Comparison of ENCODE assay signal across 20 cellular contexts in the genomic region with DNA sequence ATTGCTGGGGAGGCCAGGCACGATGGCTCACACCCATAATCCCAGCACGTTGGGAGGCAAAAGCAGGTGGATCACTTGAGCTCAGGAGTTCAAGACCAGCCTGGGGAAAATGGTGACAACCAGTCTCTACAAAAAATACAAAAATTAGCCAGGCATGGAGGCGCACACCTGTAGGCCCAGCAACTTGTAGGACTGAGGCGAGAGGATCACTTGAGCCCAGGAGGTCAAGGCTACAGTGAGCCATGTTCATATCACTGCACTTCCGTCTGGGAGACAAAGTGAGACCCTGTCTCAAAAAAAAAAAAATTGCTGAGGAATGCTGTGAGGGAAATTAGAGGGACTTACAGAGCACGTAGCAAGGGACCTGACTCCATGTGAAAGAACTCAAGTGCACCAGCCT. TPM values are rescaled to one million over a fixed set of nuclear protein-coding genes. Genes with fewer than 3 reads are reported as not detected.
DNase-seq lines count a peak whose midpoint lies in the region; ATAC-seq, FAIRE-seq and TF ChIP-seq lines count a peak whose summit lies in the region.
"Had no signal": no experiment of that assay in that cellular context is flagged by ENCODE, and none has a peak within 500 bp of the region (broad histone marks: within the 10 kb centered on the region; RNA-seq: fewer than 3 reads in every experiment).

No MANE protein-coding gene starts in this region.

- H4K20me1 ChIP-seq in HepG2 (ENCODE audit: insufficient read depth, low read length) (no peaks in the 10 kb centered on the region), OCI-LY1 (ENCODE audit: insufficient read depth, low read length) (no peaks in the 10 kb centered on the region), OCI-LY7 (ENCODE audit: insufficient read depth, low read length) (no peaks in the 10 kb centered on the region)

- H2AFZ ChIP-seq in HepG2 (ENCODE audit: low read length) (no peak overlapping the region), OCI-LY1 (ENCODE audit: low read length) (no peak overlapping the region), OCI-LY7 (ENCODE audit: low read length) (no peak overlapping the region)

- in situ Hi-C loops in HepG2 (cut with HindIII; ENCODE audit: extremely low pct_ligation_motif_present, low pct_unique_long_range_greater_than_20kb): loop anchor here (5.0 to 10.0 kb wide), 2 partner anchors 48 to 161 kb away; partner anchors contain the start of gene BCL2L1

- peaks cover 6% of the 10 kb centered on the region for H3K4me1 Mint-ChIP-seq in endothelial cell (ENCODE audit: unreplicated experiment)
- peaks cover 19% of the 10 kb centered on the region for H3K4me1 Mint-ChIP-seq in activated T-helper 2 cell treated with anti-CD3 and anti-CD28 coated beads, Interferon-gamma antibody, Interleukin-2, Interleukin-4, amounts not matched to agents 10 μg/mL and 5 μg/mL and 100 μg/mL, durations not matched to agents 14 hours and 24 hours and 36 hours (ENCODE audit: low read depth)

- BruUV-seq in HepG2 (replicated peaks; lab: Mats Ljungman, UMichigan) (TSS peak; percentile 1), OCI-LY7 (replicated peaks; lab: Mats Ljungman, UMichigan) (no TSS peak)

- peak overlapping the region; percentile 59 for H3K4me3 Mint-ChIP-seq in endothelial cell (ENCODE audit: unreplicated experiment)
- no peak overlapping the region for H3K4me3 Mint-ChIP-seq in activated T-helper 2 cell treated with anti-CD3 and anti-CD28 coated beads, Interferon-gamma antibody, Interleukin-2, Interleukin-4, amounts not matched to agents 10 μg/mL and 5 μg/mL and 100 μg/mL, durations not matched to agents 14 hours and 24 hours and 36 hours (ENCODE audit: low read depth)
- H3K4me3 Mint-ChIP-seq: CD4-positive, CD25-positive, alpha-beta regulatory T cell had no signal

- peak overlapping the region; percentile 61 for H3K27ac Mint-ChIP-seq in endothelial cell (ENCODE audit: unreplicated experiment)
- no peak overlapping the region for H3K27ac Mint-ChIP-seq in activated T-helper 2 cell treated with anti-CD3 and anti-CD28 coated beads, Interferon-gamma antibody, Interleukin-2, Interleukin-4, amounts not matched to agents 10 μg/mL and 5 μg/mL and 100 μg/mL, durations not matched to agents 14 hours and 24 hours and 36 hours
- H3K27ac Mint-ChIP-seq: CD4-positive, CD25-positive, alpha-beta regulatory T cell had no signal

- H3K36me3 Mint-ChIP-seq in endothelial cell (ENCODE audit: low read depth, unreplicated experiment): peaks cover 14% of the 10 kb centered on the region
- peaks cover 70% of the 10 kb centered on the region for H3K36me3 Mint-ChIP-seq in activated T-helper 2 cell treated with anti-CD3 and anti-CD28 coated beads, Interferon-gamma antibody, Interleukin-2, Interleukin-4, amounts not matched to agents 10 μg/mL and 5 μg/mL and 100 μg/mL, durations not matched to agents 14 hours and 24 hours and 36 hours (ENCODE audit: low read depth)

- H3K27ac ChIP-seq in HepG2 (ENCODE audit: extremely low read length, insufficient read depth, low read length) (no peak overlapping the region), right lobe of liver (no peak overlapping the region), OCI-LY1 (ENCODE audit: low read depth, low read length, poor library complexity, severe bottlenecking) (peak overlapping the region; percentile 19), OCI-LY7 (ENCODE audit: low read depth, low read length, poor library complexity, severe bottlenecking) (no peak overlapping the region)
- H3K27ac ChIP-seq: SJCRH30 had no signal

- TF ChIP-seq EP300 in HepG2 (IDR thresholded peaks at IDR 0.05; ENCODE audit: low read depth in 2 of 2, low read length in 2 of 2) (no peak), HepG2 (CRISPR knock-in tag; IDR thresholded peaks at IDR 0.05; ENCODE audit: borderline replicate concordance) (no peak)

- CTCF ChIA-PET in HepG2 (lab: Yijun Ruan, JAX; ENCODE audit: low intra/inter-chr PET ratio, low total read pairs): interaction anchor here (12.9 kb wide), 1 partner anchor 49 kb away, joined by 454 read pairs; no protein-coding TSS in a partner anchor
- CTCF ChIA-PET in OCI-LY7 (lab: Charles Lee; ENCODE audit: unreplicated experiment): interaction anchor here (2.0 to 3.8 kb wide), 2 partner anchors 11 to 48 kb away, joined by 4 to 22 read pairs; no protein-coding TSS in a partner anchor

- no peaks in the 10 kb centered on the region for H3K9me2 ChIP-seq in OCI-LY1 (ENCODE audit: low read depth, low read length)
- no peaks in the 10 kb centered on the region for H3K9me2 ChIP-seq in OCI-LY7 (ENCODE audit: insufficient read depth, low read length)

- DNase-seq in HepG2 (ENCODE audit: low spot score) (no peak), right lobe of liver (no peak), endothelial cell (ENCODE audit: low spot score) (no peak), OCI-LY7 (ENCODE audit: low spot score) (no peak), KG1 (lab: John Stamatoyannopoulos, UW) (no peak), NCI-H1436 treated with DMSO at 0.1 percent for 48 hours (lab: John Stamatoyannopoulos, UW) (no peak)
- DNase-seq in activated T-helper 2 cell treated with anti-CD3 and anti-CD28 coated beads, Interferon-gamma antibody, Interleukin-2, Interleukin-4, amounts not matched to agents 10 μg/mL and 5 μg/mL and 100 μg/mL, durations not matched to agents 14 hours and 24 hours and 36 hours (ENCODE audit: low spot score): no peak
- DNase-seq: AML-193; CD4-positive, CD25-positive, alpha-beta regulatory T cell; DMS79; Karpas-422; NCI-H1105 treated with DMSO at 0.1 percent for 48 hours; NCI-H2029; NCI-H2171 treated with DMSO at 0.1 percent for 48 hours; NCI-H82; SJCRH30 had no signal

- POLR2A ChIA-PET in HepG2 (lab: Yijun Ruan, JAX) (interaction anchor here (1.5 to 6.5 kb wide), 3 partner anchors 9 to 46 kb away, joined by 7 to 203 read pairs (median 64); no protein-coding TSS in a partner anchor), OCI-LY7 (lab: Charles Lee) (interaction anchor here (3.6 kb wide), 1 partner anchor 48 kb away, joined by 17 read pairs; no protein-coding TSS in a partner anchor)

- H3K9me3 ChIP-seq in HepG2 (ENCODE audit: low read length) (no peaks in the 10 kb centered on the region), right lobe of liver (no peaks in the 10 kb centered on the region), OCI-LY1 (ENCODE audit: low read length) (no peaks in the 10 kb centered on the region), OCI-LY7 (ENCODE audit: low read length) (no peaks in the 10 kb centered on the region)
- H3K9me3 ChIP-seq: SJCRH30 had no signal

- no peak overlapping the region for H3K4me3 ChIP-seq in HepG2 (replicated peaks in 1 of 3; ENCODE audit: insufficient read depth in 1 of 3, low read depth in 2 of 3, low read length in 3 of 3)
- no peak overlapping the region for H3K4me3 ChIP-seq in right lobe of liver
- H3K4me3 ChIP-seq in OCI-LY1 (ENCODE audit: low read depth, low read length, poor library complexity, severe bottlenecking): no peak overlapping the region
- no peak overlapping the region for H3K4me3 ChIP-seq in OCI-LY7 (ENCODE audit: low read depth, low read length, poor library complexity, severe bottlenecking)
- H3K4me3 ChIP-seq: SJCRH30 had no signal

- H3K9me3 Mint-ChIP-seq in endothelial cell (ENCODE audit: unreplicated experiment): no peaks in the 10 kb centered on the region
- no peaks in the 10 kb centered on the region for H3K9me3 Mint-ChIP-seq in activated T-helper 2 cell treated with anti-CD3 and anti-CD28 coated beads, Interferon-gamma antibody, Interleukin-2, Interleukin-4, amounts not matched to agents 10 μg/mL and 5 μg/mL and 100 μg/mL, durations not matched to agents 14 hours and 24 hours and 36 hours
- H3K9me3 Mint-ChIP-seq: CD4-positive, CD25-positive, alpha-beta regulatory T cell had no signal

- TF ChIP-seq CTCF in HepG2 (CRISPR knock-in tag; IDR thresholded peaks at IDR 0.05): no peak
- no peak for TF ChIP-seq CTCF in right lobe of liver (IDR thresholded peaks at IDR 0.05)
- no peak for TF ChIP-seq CTCF in OCI-LY1 (IDR thresholded peaks at IDR 0.05; ENCODE audit: low read length)
- TF ChIP-seq CTCF in endothelial cell (IDR thresholded peaks at IDR 0.05; ENCODE audit: unreplicated experiment): no peak
- TF ChIP-seq CTCF in OCI-LY7 (conservative IDR thresholded peaks at IDR 0.05; ENCODE audit: low read length): no peak

- H3K9ac ChIP-seq in HepG2 (ENCODE audit: insufficient read depth, low read depth, low read length): no peak overlapping the region
- H3K9ac ChIP-seq in OCI-LY1 (ENCODE audit: low read length): no peak overlapping the region

- TF ChIP-seq RAD21 in HepG2 (CRISPR knock-in tag; IDR thresholded peaks at IDR 0.05): no peak

- H3K79me2 ChIP-seq in HepG2 (ENCODE audit: insufficient read depth, low read length): no peaks in the 10 kb centered on the region
- H3K79me2 ChIP-seq in OCI-LY1 (ENCODE audit: insufficient read depth, low read length): no peaks in the 10 kb centered on the region
- no peaks in the 10 kb centered on the region for H3K79me2 ChIP-seq in OCI-LY7 (ENCODE audit: insufficient read depth, low read depth, low read length)

- ATAC-seq in HepG2 (no peak), right lobe of liver (no peak)

- peaks cover 9% of the 10 kb centered on the region; the same call in 1 of the 2 replicates for H3F3A ChIP-seq in OCI-LY1 (ENCODE audit: insufficient read depth, low read length)

- no peak overlapping the region for H3K4me2 ChIP-seq in HepG2 (ENCODE audit: low read depth, low read length)
- no peak overlapping the region for H3K4me2 ChIP-seq in OCI-LY1 (ENCODE audit: low read length)
- H3K4me2 ChIP-seq in OCI-LY7 (ENCODE audit: low read length): no peak overlapping the region

- WGBS in HepG2 (ENCODE audit: low lambda C conversion rate): 97% methylated on average over 6 of the region's 6 CpGs
- 79% methylated on average over 6 of the region's 6 CpGs for WGBS in right lobe of liver (ENCODE audit: insufficient coverage, low coverage, low lambda C conversion rate, missing lambda C conversion rate)

- intact Hi-C loops in HepG2 (cut with micrococcal nuclease; ENCODE audit: unreplicated experiment) (no loop called here), right lobe of liver (cut with DNase I) (no loop called here), OCI-LY7 (cut with micrococcal nuclease; ENCODE audit: unreplicated experiment) (no loop called here)
- intact Hi-C loops in activated T-helper 2 cell treated with anti-CD3 and anti-CD28 coated beads, Interferon-gamma antibody, Interleukin-2, Interleukin-4, amounts not matched to agents 10 μg/mL and 5 μg/mL and 100 μg/mL, durations not matched to agents 14 hours and 24 hours and 36 hours (cut with micrococcal nuclease): no loop called here

- peak in 1 of 2 experiments; percentile 8; a peak in 1 of 4 replicates for TF ChIP-seq POLR2A in HepG2 (IDR thresholded peaks at IDR 0.05; ENCODE audit: insufficient read depth in 1 of 2, low read depth in 2 of 2, low read length in 2 of 2)
- TF ChIP-seq POLR2A in right lobe of liver (IDR thresholded peaks at IDR 0.05): no peak

- peaks cover 9% of the 10 kb centered on the region for H3K27me3 Mint-ChIP-seq in endothelial cell (ENCODE audit: unreplicated experiment)
- H3K27me3 Mint-ChIP-seq in activated T-helper 2 cell treated with anti-CD3 and anti-CD28 coated beads, Interferon-gamma antibody, Interleukin-2, Interleukin-4, amounts not matched to agents 10 μg/mL and 5 μg/mL and 100 μg/mL, durations not matched to agents 14 hours and 24 hours and 36 hours (ENCODE audit: low read depth): no peaks in the 10 kb centered on the region
- H3K27me3 Mint-ChIP-seq: CD4-positive, CD25-positive, alpha-beta regulatory T cell had no signal

- H3K36me3 ChIP-seq in HepG2 (replicated peaks in 1 of 2; ENCODE audit: control insufficient read depth in 1 of 2, insufficient read depth in 2 of 2, low read length in 2 of 2) (peaks cover 58 to 81% of the 10 kb centered on the region in 2 experiments), right lobe of liver (peaks cover 0 to 42% (median 16%) of the 10 kb centered on the region in 4 donors), OCI-LY1 (ENCODE audit: insufficient read depth, low read length) (peaks cover 72% of the 10 kb centered on the region), OCI-LY7 (ENCODE audit: insufficient read depth, low read length) (peaks cover 74% of the 10 kb centered on the region)

- H3K27me3 ChIP-seq in HepG2 (ENCODE audit: control insufficient read depth in 1 of 2, insufficient read depth in 2 of 2, low read length in 2 of 2): no peaks in the 10 kb centered on the region
- H3K27me3 ChIP-seq in right lobe of liver: no peaks in the 10 kb centered on the region
- H3K27me3 ChIP-seq in OCI-LY1 (ENCODE audit: insufficient read depth, low read length): no peaks in the 10 kb centered on the region
- H3K27me3 ChIP-seq: SJCRH30 had no signal

- FAIRE-seq in HepG2 (lab: Jason Lieb, UNC): no peak
- FAIRE-seq: G401.6, GM12892, GM19239 had no signal

- peaks cover 42% of the 10 kb centered on the region for H3K4me1 ChIP-seq in HepG2 (ENCODE audit: insufficient read depth, low read length)
- H3K4me1 ChIP-seq in right lobe of liver: peaks cover 0 to 18% (median 5%) of the 10 kb centered on the region in 4 donors
- H3K4me1 ChIP-seq in OCI-LY1 (ENCODE audit: insufficient read depth, low read length, severe bottlenecking): peaks cover 38% of the 10 kb centered on the region
- H3K4me1 ChIP-seq in OCI-LY7 (ENCODE audit: insufficient read depth, low read length, poor library complexity, severe bottlenecking): peaks cover 32% of the 10 kb centered on the region

RNA-seq across cellular contexts. Expression of gene ID1, which starts 40.8 kb away (rescaled TPM):
- total RNA-seq in HepG2 (2016; rRNA removed; fragmentation: Illumina TruSeq; extraction: Trizol) (315 and 419 TPM in 2 replicates), right lobe of liver (100 to 1,000 TPM in 2 of 6 experiments, 10 to 100 TPM in 4; 12.9 to 300 (median 35.0) TPM), endothelial cell (ENCODE audit: unreplicated experiment) (85.2 TPM), OCI-LY7 (2022) (2.0 and 3.6 TPM in 2 replicates)
- 421 and 422 TPM in 2 replicates for total RNA-seq in HepG2 (2016; cell fraction: cytosol; rRNA removed; fragmentation: Illumina TruSeq; extraction: Trizol; ENCODE audit: low read depth)
- total RNA-seq in HepG2 (2016; cell fraction: insoluble cytoplasmic fraction; rRNA removed; fragmentation: Illumina TruSeq; extraction: Trizol): 297 and 421 TPM in 2 replicates
- total RNA-seq in HepG2 (2016; cell fraction: membrane; rRNA removed; fragmentation: Illumina TruSeq; extraction: Trizol): 329 and 339 TPM in 2 replicates
- 273 and 295 TPM in 2 replicates for total RNA-seq in HepG2 (2016; cell fraction: nucleus; rRNA removed; fragmentation: Illumina TruSeq; extraction: Trizol)
- 258 and 320 TPM in 2 replicates for polyA plus RNA-seq in HepG2 (2011; rRNA removed)
- 494 and 1,223 TPM in 2 replicates for polyA plus RNA-seq in HepG2 (2011; cell fraction: cytosol; rRNA removed)
- polyA plus RNA-seq in HepG2 (2011; cell fraction: nucleus; rRNA removed): 541 and 1,398 TPM in 2 replicates
- 119 and 147 TPM in 2 replicates for polyA plus RNA-seq in HepG2 (2012)
- polyA plus RNA-seq in HepG2 (2016; cell fraction: cytosol; fragmentation: Illumina TruSeq; extraction: Trizol; ENCODE audit: low read depth): 99.0 and 102 TPM in 2 replicates
- 273 and 282 TPM in 2 replicates for polyA plus RNA-seq in HepG2 (2016; cell fraction: insoluble cytoplasmic fraction; fragmentation: Illumina TruSeq; extraction: Trizol; ENCODE audit: low read depth)
- 104 TPM in 2 replicates for polyA plus RNA-seq in HepG2 (2016; cell fraction: membrane; fragmentation: Illumina TruSeq; extraction: Trizol; ENCODE audit: low read depth)
- polyA plus RNA-seq in HepG2 (2016; cell fraction: nucleus; fragmentation: Illumina TruSeq; extraction: Trizol; ENCODE audit: insufficient read depth, low read depth): 496 and 499 TPM in 2 replicates
- polyA minus RNA-seq in HepG2 (2011; rRNA and poly(A)+ RNA removed; ENCODE audit: low replicate concordance): 259 and 709 TPM in 2 replicates
- 242 and 434 TPM in 2 replicates for polyA minus RNA-seq in HepG2 (2011; cell fraction: cytosol; rRNA and poly(A)+ RNA removed)
- polyA minus RNA-seq in HepG2 (2011; cell fraction: nucleus; rRNA and poly(A)+ RNA removed): 194 and 456 TPM in 2 replicates
- total RNA-seq in activated T-helper 2 cell treated with anti-CD3 and anti-CD28 coated beads, Interferon-gamma antibody, Interleukin-2, Interleukin-4, amounts not matched to agents 10 μg/mL and 5 μg/mL and 100 μg/mL, durations not matched to agents 14 hours and 24 hours and 36 hours: 1.5 and 2.1 TPM in 2 replicates
- 3.3 and 4.7 TPM in 2 replicates for total RNA-seq in OCI-LY7 (2014; rRNA removed; shearing (Covaris generic))

RNA-seq across cellular contexts. Expression of gene HM13, which starts 50.0 kb away (rescaled TPM):
- total RNA-seq in HepG2 (2016; rRNA removed; fragmentation: Illumina TruSeq; extraction: Trizol) (68.4 and 118 TPM in 2 replicates), right lobe of liver (100 to 1,000 TPM in 5 of 6 experiments, 10 to 100 TPM in 1; 78.1 to 141 (median 114) TPM), endothelial cell (ENCODE audit: unreplicated experiment) (153 TPM), OCI-LY7 (2022) (142 and 148 TPM in 2 replicates)
- 46.8 and 55.9 TPM in 2 replicates for total RNA-seq in HepG2 (2016; cell fraction: cytosol; rRNA removed; fragmentation: Illumina TruSeq; extraction: Trizol; ENCODE audit: low read depth)
- total RNA-seq in HepG2 (2016; cell fraction: insoluble cytoplasmic fraction; rRNA removed; fragmentation: Illumina TruSeq; extraction: Trizol): 71.4 and 118 TPM in 2 replicates
- total RNA-seq in HepG2 (2016; cell fraction: membrane; rRNA removed; fragmentation: Illumina TruSeq; extraction: Trizol): 73.9 and 80.7 TPM in 2 replicates
- total RNA-seq in HepG2 (2016; cell fraction: nucleus; rRNA removed; fragmentation: Illumina TruSeq; extraction: Trizol): 165 and 184 TPM in 2 replicates
- polyA plus RNA-seq in HepG2 (2011; rRNA removed): 243 and 287 TPM in 2 replicates
- 198 and 200 TPM in 2 replicates for polyA plus RNA-seq in HepG2 (2011; cell fraction: cytosol; rRNA removed)
- polyA plus RNA-seq in HepG2 (2011; cell fraction: nucleus; rRNA removed): 203 and 206 TPM in 2 replicates
- polyA plus RNA-seq in HepG2 (2012): 156 and 233 TPM in 2 replicates
- 90.6 and 110 TPM in 2 replicates for polyA plus RNA-seq in HepG2 (2016; cell fraction: cytosol; fragmentation: Illumina TruSeq; extraction: Trizol; ENCODE audit: low read depth)
- polyA plus RNA-seq in HepG2 (2016; cell fraction: insoluble cytoplasmic fraction; fragmentation: Illumina TruSeq; extraction: Trizol; ENCODE audit: low read depth): 129 and 148 TPM in 2 replicates
- 108 and 120 TPM in 2 replicates for polyA plus RNA-seq in HepG2 (2016; cell fraction: membrane; fragmentation: Illumina TruSeq; extraction: Trizol; ENCODE audit: low read depth)
- polyA plus RNA-seq in HepG2 (2016; cell fraction: nucleus; fragmentation: Illumina TruSeq; extraction: Trizol; ENCODE audit: insufficient read depth, low read depth): 374 and 382 TPM in 2 replicates
- polyA minus RNA-seq in HepG2 (2011; rRNA and poly(A)+ RNA removed; ENCODE audit: low replicate concordance): 365 and 413 TPM in 2 replicates
- polyA minus RNA-seq in HepG2 (2011; cell fraction: cytosol; rRNA and poly(A)+ RNA removed): 123 and 142 TPM in 2 replicates
- 195 and 210 TPM in 2 replicates for polyA minus RNA-seq in HepG2 (2011; cell fraction: nucleus; rRNA and poly(A)+ RNA removed)
- total RNA-seq in activated T-helper 2 cell treated with anti-CD3 and anti-CD28 coated beads, Interferon-gamma antibody, Interleukin-2, Interleukin-4, amounts not matched to agents 10 μg/mL and 5 μg/mL and 100 μg/mL, durations not matched to agents 14 hours and 24 hours and 36 hours: 184 and 188 TPM in 2 replicates
- 43.6 and 51.3 TPM in 2 replicates for total RNA-seq in OCI-LY7 (2014; rRNA removed; shearing (Covaris generic))
